ENCODE assay signal across 1 cellular context in the genomic region with DNA sequence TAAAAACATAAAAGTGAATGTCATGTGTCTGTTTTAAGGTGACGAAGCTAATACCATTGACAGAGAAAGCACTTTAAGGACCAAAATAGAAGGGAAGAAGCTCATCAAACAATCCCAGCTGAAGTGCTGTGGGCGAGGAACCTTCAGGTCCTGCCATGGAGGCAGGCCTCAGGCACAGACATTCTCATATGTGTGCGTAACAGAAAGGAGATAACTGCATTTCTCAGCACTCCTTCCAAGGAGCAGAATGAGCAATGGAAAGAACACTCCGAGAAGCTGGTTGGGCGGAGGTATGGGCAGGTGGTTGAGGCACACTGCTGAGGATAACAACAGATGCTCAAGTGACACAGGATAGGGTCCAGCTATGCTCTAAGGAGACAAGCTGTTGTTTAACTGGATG.
TF ChIP-seq lines count a peak whose summit lies in the region.

No MANE protein-coding gene starts in this region.

TF ChIP-seq in K562, 482 proteins besides CTCF, POLR2A, EP300 and RAD21 (continued from another document):
- TF ChIP-seq, protein P1, sequence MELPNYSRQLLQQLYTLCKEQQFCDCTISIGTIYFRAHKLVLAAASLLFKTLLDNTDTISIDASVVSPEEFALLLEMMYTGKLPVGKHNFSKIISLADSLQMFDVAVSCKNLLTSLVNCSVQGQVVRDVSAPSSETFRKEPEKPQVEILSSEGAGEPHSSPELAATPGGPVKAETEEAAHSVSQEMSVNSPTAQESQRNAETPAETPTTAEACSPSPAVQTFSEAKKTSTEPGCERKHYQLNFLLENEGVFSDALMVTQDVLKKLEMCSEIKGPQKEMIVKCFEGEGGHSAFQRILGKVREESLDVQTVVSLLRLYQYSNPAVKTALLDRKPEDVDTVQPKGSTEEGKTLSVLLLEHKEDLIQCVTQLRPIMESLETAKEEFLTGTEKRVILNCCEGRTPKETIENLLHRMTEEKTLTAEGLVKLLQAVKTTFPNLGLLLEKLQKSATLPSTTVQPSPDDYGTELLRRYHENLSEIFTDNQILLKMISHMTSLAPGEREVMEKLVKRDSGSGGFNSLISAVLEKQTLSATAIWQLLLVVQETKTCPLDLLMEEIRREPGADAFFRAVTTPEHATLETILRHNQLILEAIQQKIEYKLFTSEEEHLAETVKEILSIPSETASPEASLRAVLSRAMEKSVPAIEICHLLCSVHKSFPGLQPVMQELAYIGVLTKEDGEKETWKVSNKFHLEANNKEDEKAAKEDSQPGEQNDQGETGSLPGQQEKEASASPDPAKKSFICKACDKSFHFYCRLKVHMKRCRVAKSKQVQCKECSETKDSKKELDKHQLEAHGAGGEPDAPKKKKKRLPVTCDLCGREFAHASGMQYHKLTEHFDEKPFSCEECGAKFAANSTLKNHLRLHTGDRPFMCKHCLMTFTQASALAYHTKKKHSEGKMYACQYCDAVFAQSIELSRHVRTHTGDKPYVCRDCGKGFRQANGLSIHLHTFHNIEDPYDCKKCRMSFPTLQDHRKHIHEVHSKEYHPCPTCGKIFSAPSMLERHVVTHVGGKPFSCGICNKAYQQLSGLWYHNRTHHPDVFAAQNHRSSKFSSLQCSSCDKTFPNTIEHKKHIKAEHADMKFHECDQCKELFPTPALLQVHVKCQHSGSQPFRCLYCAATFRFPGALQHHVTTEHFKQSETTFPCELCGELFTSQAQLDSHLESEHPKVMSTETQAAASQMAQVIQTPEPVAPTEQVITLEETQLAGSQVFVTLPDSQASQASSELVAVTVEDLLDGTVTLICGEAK (IDR thresholded peaks at IDR 0.05) = no peak
- TF ChIP-seq, protein P1 (CRISPR knock-in tag; IDR thresholded peaks at IDR 0.05) = no peak
- TF ChIP-seq, protein P2, sequence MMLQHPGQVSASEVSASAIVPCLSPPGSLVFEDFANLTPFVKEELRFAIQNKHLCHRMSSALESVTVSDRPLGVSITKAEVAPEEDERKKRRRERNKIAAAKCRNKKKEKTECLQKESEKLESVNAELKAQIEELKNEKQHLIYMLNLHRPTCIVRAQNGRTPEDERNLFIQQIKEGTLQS (IDR thresholded peaks at IDR 0.05) = no peak
- TF ChIP-seq, protein P2 (CRISPR knock-in tag; conservative IDR thresholded peaks at IDR 0.05) = no peak
- TF ChIP-seq SMARCC2 (IDR thresholded peaks at IDR 0.05; ENCODE audit: low read depth) (no peak), ZFP1 (CRISPR knock-in tag; IDR thresholded peaks at IDR 0.05) (no peak)
